ENCODE assay signal across 28 cellular contexts in the genomic region with DNA sequence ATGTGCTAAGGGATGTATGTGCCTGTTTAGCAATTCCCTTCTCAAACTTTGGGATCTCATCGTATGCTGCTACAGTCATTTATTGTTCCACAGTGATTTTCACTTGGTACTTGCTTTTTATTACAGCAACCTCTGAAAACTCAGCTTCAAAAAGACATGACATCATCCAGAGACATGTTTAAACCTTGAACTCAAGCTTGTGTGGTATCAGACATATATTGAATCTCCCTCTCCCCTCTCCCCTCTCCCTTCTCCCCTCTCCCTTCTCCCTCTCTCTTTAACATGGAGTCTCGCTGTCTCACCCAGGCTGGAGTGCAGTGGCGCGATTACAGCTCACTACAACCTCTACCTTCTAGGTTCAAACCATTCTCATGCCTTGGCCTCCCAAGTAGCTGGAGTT.
"Had no signal": no experiment of that assay in that cellular context is flagged by ENCODE, and none has a peak within 500 bp of the region (broad histone marks: within the 10 kb centered on the region; RNA-seq: fewer than 3 reads in every experiment).

No MANE protein-coding gene starts in this region.

- H3K36me3 ChIP-seq: adrenal gland, esophagus squamous epithelium had no signal

- H3K27me3 Mint-ChIP-seq: activated CD8-positive, alpha-beta T cell treated with anti-CD3 and anti-CD28 coated beads for 36 hours; activated naive CD4-positive, alpha-beta T cell treated with anti-CD3 and anti-CD28 coated beads, Interleukin-2, amount 50 U/mL, for 24 hours; activated naive CD8-positive, alpha-beta T cell treated with anti-CD3 and anti-CD28 coated beads for 36 hours; activated naive CD8-positive, alpha-beta T cell treated with anti-CD3 and anti-CD28 coated beads, Interleukin-2, amount 50 U/mL, for 24 hours; effector memory CD8-positive, alpha-beta T cell; T-helper 17 cell had no signal

- ATAC-seq: activated naive CD8-positive, alpha-beta T cell treated with anti-CD3 and anti-CD28 coated beads, Interleukin-2, amount 50 U/mL, for 24 hours; activated T-cell treated with anti-CD3 and anti-CD28 coated beads, Interleukin-2, amount 50 U/mL, for 4 hours; body of pancreas; effector memory CD8-positive, alpha-beta T cell; T-helper 17 cell had no signal

- FAIRE-seq: colon, frontal cortex had no signal

- H3K4me3 Mint-ChIP-seq: activated CD8-positive, alpha-beta T cell treated with anti-CD3 and anti-CD28 coated beads for 36 hours; activated naive CD4-positive, alpha-beta T cell treated with anti-CD3 and anti-CD28 coated beads for 36 hours; activated naive CD4-positive, alpha-beta T cell treated with anti-CD3 and anti-CD28 coated beads, Interleukin-2, amount 50 U/mL, for 24 hours; activated naive CD8-positive, alpha-beta T cell treated with anti-CD3 and anti-CD28 coated beads for 36 hours; activated naive CD8-positive, alpha-beta T cell treated with anti-CD3 and anti-CD28 coated beads, Interleukin-2, amount 50 U/mL, for 24 hours; activated T-cell treated with anti-CD3 and anti-CD28 coated beads, Interleukin-2, amount 50 U/mL, for 4 hours; effector memory CD8-positive, alpha-beta T cell; T-helper 17 cell; T-helper 2 cell treated with Interferon-gamma antibody and Interleukin-4, amounts not matched to agents 5 μg/mL and 100 μg/mL, for 36 hours had no signal

- H3K9me3 Mint-ChIP-seq: activated CD8-positive, alpha-beta T cell treated with anti-CD3 and anti-CD28 coated beads for 36 hours; activated naive CD4-positive, alpha-beta T cell treated with anti-CD3 and anti-CD28 coated beads for 36 hours; activated naive CD4-positive, alpha-beta T cell treated with anti-CD3 and anti-CD28 coated beads, Interleukin-2, amount 50 U/mL, for 24 hours; activated naive CD8-positive, alpha-beta T cell treated with anti-CD3 and anti-CD28 coated beads for 36 hours; activated naive CD8-positive, alpha-beta T cell treated with anti-CD3 and anti-CD28 coated beads, Interleukin-2, amount 50 U/mL, for 24 hours; activated T-cell treated with anti-CD3 and anti-CD28 coated beads, Interleukin-2, amount 50 U/mL, for 4 hours; activated T-helper 2 cell treated with anti-CD3 and anti-CD28 coated beads, Interferon-gamma antibody, Interleukin-2, Interleukin-4, amounts not matched to agents 10 μg/mL and 5 μg/mL and 100 μg/mL, durations not matched to agents 14 hours and 24 hours and 36 hours; effector memory CD8-positive, alpha-beta T cell; T-helper 2 cell treated with Interferon-gamma antibody and Interleukin-4, amounts not matched to agents 5 μg/mL and 100 μg/mL, for 36 hours had no signal

- DNase-seq: activated CD4-positive, alpha-beta T cell treated with anti-CD3 and anti-CD28 coated beads for 4 hours; activated CD4-positive, alpha-beta T cell treated with anti-CD3 and anti-CD28 coated beads, Interleukin-2, amount 50 U/mL, for 1 hour; activated CD4-positive, alpha-beta T cell treated with anti-CD3 and anti-CD28 coated beads, Interleukin-2, amount 50 U/mL, for 48 hours; activated CD4-positive, CD25-positive, alpha-beta regulatory T cell; activated CD4-positive, CD25-positive, alpha-beta regulatory T cell treated with anti-CD3 and anti-CD28 coated beads, Interleukin-2, amount 50 U/mL, for 72 hours; activated CD8-positive, alpha-beta memory T cell treated with anti-CD3 and anti-CD28 coated beads for 24 hours; activated effector memory CD4-positive, alpha-beta T cell treated with anti-CD3 and anti-CD28 coated beads, Interleukin-2, amount 50 U/mL, for 16 hours; activated naive CD4-positive, alpha-beta T cell treated with anti-CD3 and anti-CD28 coated beads for 36 hours; activated naive CD8-positive, alpha-beta T cell treated with anti-CD3 and anti-CD28 coated beads for 36 hours; activated naive CD8-positive, alpha-beta T cell treated with anti-CD3 and anti-CD28 coated beads, Interleukin-2, amount 50 U/mL, for 24 hours; activated T-cell treated with anti-CD3 and anti-CD28 coated beads, Interleukin-2, amount 50 U/mL, for 4 hours; adrenal gland; amygdala; aorta; body of pancreas; caudate nucleus; cortex of kidney; effector CD4-positive, alpha-beta T cell; effector memory CD8-positive, alpha-beta T cell; esophagus squamous epithelium; T-helper 17 cell had no signal

- H3K27ac ChIP-seq: adrenal gland, body of pancreas, epithelial cell of prostate, esophagus squamous epithelium had no signal

- H3K9me3 ChIP-seq: adrenal gland, body of pancreas, esophagus squamous epithelium had no signal

- H3K4me3 ChIP-seq: adrenal gland, body of pancreas, esophagus squamous epithelium had no signal

- H3K27ac Mint-ChIP-seq: activated CD8-positive, alpha-beta T cell treated with anti-CD3 and anti-CD28 coated beads for 36 hours; activated naive CD4-positive, alpha-beta T cell treated with anti-CD3 and anti-CD28 coated beads for 36 hours; activated naive CD4-positive, alpha-beta T cell treated with anti-CD3 and anti-CD28 coated beads, Interleukin-2, amount 50 U/mL, for 24 hours; activated naive CD8-positive, alpha-beta T cell treated with anti-CD3 and anti-CD28 coated beads for 36 hours; activated naive CD8-positive, alpha-beta T cell treated with anti-CD3 and anti-CD28 coated beads, Interleukin-2, amount 50 U/mL, for 24 hours; activated T-helper 2 cell treated with anti-CD3 and anti-CD28 coated beads, Interferon-gamma antibody, Interleukin-2, Interleukin-4, amounts not matched to agents 10 μg/mL and 5 μg/mL and 100 μg/mL, durations not matched to agents 14 hours and 24 hours and 36 hours; effector memory CD8-positive, alpha-beta T cell; T-helper 17 cell; T-helper 2 cell treated with Interferon-gamma antibody and Interleukin-4, amounts not matched to agents 5 μg/mL and 100 μg/mL, for 36 hours had no signal

- H3K4me1 ChIP-seq: adrenal gland, body of pancreas had no signal

- H3K27me3 ChIP-seq: adrenal gland, body of pancreas, esophagus squamous epithelium had no signal
